ENCODE assay signal across 8 cellular contexts in genomic region chr3:32175607-32176197, GRCh38.
DNase-seq lines count a peak whose midpoint lies in the region; ATAC-seq and TF ChIP-seq lines count a peak whose summit lies in the region.

No MANE protein-coding gene starts in this region.

- H3K27ac ChIP-seq in DOHH2 (ENCODE audit: low read depth, low read length) = no peak overlapping the region

- H3K27me3 ChIP-seq in DOHH2 (ENCODE audit: control insufficient read depth, low read length) = peaks cover 2% of the 10 kb centered on the region; the same call in 1 of the 2 replicates

- H3K36me3 ChIP-seq in DOHH2 (ENCODE audit: control insufficient read depth, low read length) = no peaks in the 10 kb centered on the region

- no peak for ATAC-seq in HG02571 (IDR thresholded peaks at IDR 0.05; ENCODE audit: unreplicated experiment)

- no peaks in the 10 kb centered on the region for H3K9me3 ChIP-seq in DOHH2 (ENCODE audit: control insufficient read depth, insufficient read depth, low read length)

- peaks cover 7% of the 10 kb centered on the region for H3K4me1 Mint-ChIP-seq in activated naive CD4-positive, alpha-beta T cell treated with anti-CD3 and anti-CD28 coated beads, Interleukin-2, amount 10 ng/mL, durations not matched to agents 7 days and 5 days

- no peaks in the 10 kb centered on the region for H3K9me2 ChIP-seq in DOHH2 (replicated peaks; ENCODE audit: control insufficient read depth, low read length)

- peaks cover 7% of the 10 kb centered on the region for H3K27me3 Mint-ChIP-seq in activated naive CD4-positive, alpha-beta T cell treated with anti-CD3 and anti-CD28 coated beads, Interleukin-2, amount 10 ng/mL, durations not matched to agents 7 days and 5 days

- H3K4me1 ChIP-seq in DOHH2 (ENCODE audit: control insufficient read depth, low read length) = peaks cover 4% of the 10 kb centered on the region

- no peak overlapping the region for H3K27ac Mint-ChIP-seq in activated naive CD4-positive, alpha-beta T cell treated with anti-CD3 and anti-CD28 coated beads, Interleukin-2, amount 10 ng/mL, durations not matched to agents 7 days and 5 days

- no peak overlapping the region for H3K4me2 ChIP-seq in DOHH2 (ENCODE audit: low read length)

- H3K4me3 Mint-ChIP-seq in activated naive CD4-positive, alpha-beta T cell treated with anti-CD3 and anti-CD28 coated beads, Interleukin-2, amount 10 ng/mL, durations not matched to agents 7 days and 5 days = no peak overlapping the region

- DNase-seq in HS-5 (ENCODE audit: low read depth) (peak; percentile 26), RKO (ENCODE audit: low spot score) (peak; percentile 79), iPS DF 4.7 (ENCODE audit: extremely low read depth, low spot score) (peak; percentile 51), cortex of kidney (lab: John Stamatoyannopoulos, UW) (no peak)
- peak; percentile 67 for DNase-seq in activated naive CD4-positive, alpha-beta T cell treated with anti-CD3 and anti-CD28 coated beads, Interleukin-2, amount 10 ng/mL, durations not matched to agents 7 days and 5 days
- DNase-seq in stimulated activated CD4-positive, alpha-beta T cell treated with anti-CD3 and anti-CD28 coated beads, Interleukin-2, amount 100 ng/mL, for 24 hours = peak; percentile 57 to 71

- no peaks in the 10 kb centered on the region for H3K79me2 ChIP-seq in DOHH2 (ENCODE audit: control insufficient read depth, low read length)

- no peaks in the 10 kb centered on the region for H4K20me1 ChIP-seq in DOHH2 (ENCODE audit: control insufficient read depth, insufficient read depth, low read depth, low read length)

- peak; percentile 82 for TF ChIP-seq CTCF in DOHH2 (IDR thresholded peaks at IDR 0.05; ENCODE audit: low read depth, low read length, poor library complexity, severe bottlenecking)

- CTCF ChIA-PET in activated naive CD4-positive, alpha-beta T cell treated with anti-CD3 and anti-CD28 coated beads, Interleukin-2, amount 10 ng/mL, durations not matched to agents 7 days and 5 days (lab: Charles Lee) = interaction anchor here (0.6 to 5.0 kb wide), 17 partner anchors 18 to 398 kb away, joined by 3 to 53 read pairs (median 4); no protein-coding TSS in a partner anchor

- H3K9me3 Mint-ChIP-seq in activated naive CD4-positive, alpha-beta T cell treated with anti-CD3 and anti-CD28 coated beads, Interleukin-2, amount 10 ng/mL, durations not matched to agents 7 days and 5 days = peaks cover 6% of the 10 kb centered on the region

- no peaks in the 10 kb centered on the region for H3F3A ChIP-seq in DOHH2 (ENCODE audit: control insufficient read depth, insufficient read depth)

- H3K36me3 Mint-ChIP-seq in activated naive CD4-positive, alpha-beta T cell treated with anti-CD3 and anti-CD28 coated beads, Interleukin-2, amount 10 ng/mL, durations not matched to agents 7 days and 5 days = peaks cover 14% of the 10 kb centered on the region

- no peak overlapping the region for H3K4me3 ChIP-seq in DOHH2 (ENCODE audit: low read length)
